In genomic region chrX:18394477-18394876, GRCh38 we compare ENCODE assay signal across 24 cellular contexts.
"Had no signal": no experiment of that assay in that cellular context is flagged by ENCODE, and none has a peak within 500 bp of the region (broad histone marks: within the 10 kb centered on the region; RNA-seq: fewer than 3 reads in every experiment).

No MANE protein-coding gene starts in this region.

- H3K4me3 Mint-ChIP-seq: activated naive CD4-positive, alpha-beta T cell treated with anti-CD3 and anti-CD28 coated beads, Interleukin-2, amount 10 ng/mL, durations not matched to agents 7 days and 5 days; activated naive CD8-positive, alpha-beta T cell treated with anti-CD3 and anti-CD28 coated beads, Interleukin-2, amount 50 U/mL, for 24 hours; endodermal cell; mesothelial cell of epicardium; natural killer cell treated with Interleukin-12 subunit alpha and Interleukin-12 subunit beta and Interleukin-15 and Interleukin-18, amount 100 ng/mL, for 72 hours; stimulated activated naive CD8-positive, alpha-beta T cell treated with anti-CD3 and anti-CD28 coated beads, Interleukin-15, Interleukin-2, amounts not matched to agents 100 ng/mL and 50 ng/mL, for 24 hours had no signal

- H3K36me3 ChIP-seq: lower lobe of right lung, right atrium auricular region, transverse colon, uterus had no signal

- H3K27ac Mint-ChIP-seq: activated naive CD4-positive, alpha-beta T cell treated with anti-CD3 and anti-CD28 coated beads, Interleukin-2, amount 10 ng/mL, durations not matched to agents 7 days and 5 days; activated naive CD8-positive, alpha-beta T cell treated with anti-CD3 and anti-CD28 coated beads, Interleukin-2, amount 50 U/mL, for 24 hours; endodermal cell; mesothelial cell of epicardium; natural killer cell treated with Interleukin-12 subunit alpha and Interleukin-12 subunit beta and Interleukin-15 and Interleukin-18, amount 100 ng/mL, for 72 hours; progenitor cell of endocrine pancreas; stimulated activated naive CD8-positive, alpha-beta T cell treated with anti-CD3 and anti-CD28 coated beads, Interleukin-15, Interleukin-2, amounts not matched to agents 100 ng/mL and 50 ng/mL, for 24 hours had no signal

- FAIRE-seq: colon had no signal

- H3K4me1 Mint-ChIP-seq: activated naive CD4-positive, alpha-beta T cell treated with anti-CD3 and anti-CD28 coated beads, Interleukin-2, amount 10 ng/mL, durations not matched to agents 7 days and 5 days; endodermal cell; mesothelial cell of epicardium had no signal

- H3K4me1 ChIP-seq: foreskin keratinocyte, lower lobe of right lung, right atrium auricular region, transverse colon, uterus had no signal

- H3K27me3 Mint-ChIP-seq: activated naive CD4-positive, alpha-beta T cell treated with anti-CD3 and anti-CD28 coated beads, Interleukin-2, amount 10 ng/mL, durations not matched to agents 7 days and 5 days; progenitor cell of endocrine pancreas; stimulated activated naive CD8-positive, alpha-beta T cell treated with anti-CD3 and anti-CD28 coated beads, Interleukin-15, Interleukin-2, amounts not matched to agents 100 ng/mL and 50 ng/mL, for 24 hours had no signal

- H3K9me3 ChIP-seq: lower lobe of right lung, right atrium auricular region, transverse colon, uterus had no signal

- H3K27me3 ChIP-seq: foreskin keratinocyte, hepatocyte, right atrium auricular region, transverse colon, uterus had no signal

- H3K27ac ChIP-seq: epithelial cell of prostate, foreskin keratinocyte, hepatocyte, lower lobe of right lung, right atrium auricular region, skin epidermis, transverse colon, uterus had no signal

- DNase-seq: activated CD4-positive, alpha-beta T cell treated with anti-CD3 and anti-CD28 coated beads, Interleukin-2, amount 50 U/mL, for 1 hour; activated CD4-positive, CD25-positive, alpha-beta regulatory T cell treated with anti-CD3 and anti-CD28 coated beads, Interleukin-2, amount 50 U/mL, for 72 hours; activated CD8-positive, alpha-beta memory T cell treated with anti-CD3 and anti-CD28 coated beads for 24 hours; activated CD8-positive, alpha-beta memory T cell treated with anti-CD3 and anti-CD28 coated beads, Interleukin-2, amount 50 U/mL, for 48 hours; activated effector memory CD4-positive, alpha-beta T cell treated with Interleukin-2 at 50 U/mL for 16 hours; activated naive CD4-positive, alpha-beta T cell treated with anti-CD3 and anti-CD28 coated beads, Interleukin-2, amount 10 ng/mL, durations not matched to agents 7 days and 5 days; activated naive CD8-positive, alpha-beta T cell treated with anti-CD3 and anti-CD28 coated beads, Interleukin-2, amount 50 U/mL, for 24 hours; activated T-cell treated with anti-CD3 and anti-CD28 coated beads, Interleukin-2, amount 50 U/mL, for 48 hours; aorta; foreskin keratinocyte; lower lobe of right lung; T1000; transverse colon; uterus had no signal

- H3K9me3 Mint-ChIP-seq: activated naive CD4-positive, alpha-beta T cell treated with anti-CD3 and anti-CD28 coated beads, Interleukin-2, amount 10 ng/mL, durations not matched to agents 7 days and 5 days; activated naive CD8-positive, alpha-beta T cell treated with anti-CD3 and anti-CD28 coated beads, Interleukin-2, amount 50 U/mL, for 24 hours; natural killer cell treated with Interleukin-12 subunit alpha and Interleukin-12 subunit beta and Interleukin-15 and Interleukin-18, amount 100 ng/mL, for 72 hours; stimulated activated naive CD8-positive, alpha-beta T cell treated with anti-CD3 and anti-CD28 coated beads, Interleukin-15, Interleukin-2, amounts not matched to agents 100 ng/mL and 50 ng/mL, for 24 hours had no signal

- H3K4me2 ChIP-seq: hepatocyte had no signal

- H3K4me3 ChIP-seq: hepatocyte, lower lobe of right lung, right atrium auricular region, skin epidermis, transverse colon, uterus had no signal

- H2AFZ ChIP-seq: hepatocyte had no signal

- ATAC-seq: activated naive CD8-positive, alpha-beta T cell treated with anti-CD3 and anti-CD28 coated beads, Interleukin-2, amount 50 U/mL, for 24 hours; foreskin keratinocyte; lower lobe of right lung had no signal

- H3K79me2 ChIP-seq: hepatocyte had no signal

- H3K36me3 Mint-ChIP-seq: activated naive CD4-positive, alpha-beta T cell treated with anti-CD3 and anti-CD28 coated beads, Interleukin-2, amount 10 ng/mL, durations not matched to agents 7 days and 5 days; mesothelial cell of epicardium; natural killer cell treated with Interleukin-12 subunit alpha and Interleukin-12 subunit beta and Interleukin-15 and Interleukin-18, amount 100 ng/mL, for 72 hours had no signal
